11 cellular contexts compared by ENCODE assay signal in the genomic region with DNA sequence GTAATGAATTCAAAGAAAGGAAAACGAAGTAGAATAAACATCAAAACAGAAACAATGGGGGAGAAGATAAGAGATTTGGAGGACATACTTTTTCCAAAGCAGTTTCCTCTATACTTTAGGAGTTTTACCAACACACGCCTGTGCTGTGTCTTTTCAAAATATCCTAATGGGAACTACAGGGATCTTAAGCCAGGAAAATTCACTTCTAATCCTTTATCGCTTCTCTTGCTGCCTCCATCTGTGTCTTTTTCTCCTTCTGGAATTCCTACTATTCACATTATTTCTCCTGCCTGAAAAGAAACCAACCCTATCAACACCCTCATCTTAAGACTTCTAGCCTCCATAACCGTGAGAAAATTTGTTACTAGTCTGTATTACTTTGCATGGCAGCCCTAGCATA. TPM values are rescaled to one million over a fixed set of nuclear protein-coding genes. Genes with fewer than 3 reads are reported as not detected.
A peak's percentile ranks its signal among the peaks of the same experiment; 100 is the strongest.
DNase-seq lines count a peak whose midpoint lies in the region; ATAC-seq and TF ChIP-seq lines count a peak whose summit lies in the region.
"Had no signal": no experiment of that assay in that cellular context is flagged by ENCODE, and none has a peak within 500 bp of the region (broad histone marks: within the 10 kb centered on the region; RNA-seq: fewer than 3 reads in every experiment).

No MANE protein-coding gene starts in this region.

- intact Hi-C loops in PC-3 (cut with micrococcal nuclease): no loop called here

- H3K4me2 ChIP-seq in PC-3 (ENCODE audit: low read length): peak overlapping the region; percentile 3
- no peak overlapping the region for H3K4me2 ChIP-seq in skeletal muscle satellite cell (ENCODE audit: low read length)

- H3K4me1 Mint-ChIP-seq in activated CD8-positive, alpha-beta memory T cell treated with anti-CD3 and anti-CD28 coated beads, Interleukin-2, amount 10 ng/mL, durations not matched to agents 7 days and 5 days: peaks cover 62% of the 10 kb centered on the region
- peaks cover 61 to 70% of the 10 kb centered on the region in 2 donors for H3K4me1 Mint-ChIP-seq in effector memory CD8-positive, alpha-beta T cell (ENCODE audit: low read depth in 2 of 2)

- peak overlapping the region; percentile 88 for H3K27ac Mint-ChIP-seq in activated CD8-positive, alpha-beta memory T cell treated with anti-CD3 and anti-CD28 coated beads, Interleukin-2, amount 10 ng/mL, durations not matched to agents 7 days and 5 days
- peak overlapping the region; percentile 87 to 98 for H3K27ac Mint-ChIP-seq in effector memory CD8-positive, alpha-beta T cell

- H3K9me3 ChIP-seq in PC-3 (ENCODE audit: low read length) (no peaks in the 10 kb centered on the region), skeletal muscle satellite cell (replicated peaks; ENCODE audit: low read length) (no peaks in the 10 kb centered on the region)

- peaks cover 3% of the 10 kb centered on the region for H3F3A ChIP-seq in PC-3 (ENCODE audit: low read length, unreplicated experiment)

- no peaks in the 10 kb centered on the region for H3K9me3 Mint-ChIP-seq in activated CD8-positive, alpha-beta memory T cell treated with anti-CD3 and anti-CD28 coated beads, Interleukin-2, amount 10 ng/mL, durations not matched to agents 7 days and 5 days (ENCODE audit: low read depth)
- H3K9me3 Mint-ChIP-seq in effector memory CD8-positive, alpha-beta T cell: no peaks in the 10 kb centered on the region
- H3K9me3 Mint-ChIP-seq: nephron had no signal

- H3K27me3 ChIP-seq in PC-3 (ENCODE audit: low read length) (no peaks in the 10 kb centered on the region), skeletal muscle satellite cell (ENCODE audit: control insufficient read depth, insufficient read depth, low read length) (no peaks in the 10 kb centered on the region)

- no peak overlapping the region for H3K27ac ChIP-seq in PC-3 (ENCODE audit: low read length)

- TF ChIP-seq CTCF in PC-3 (conservative IDR thresholded peaks at IDR 0.05; ENCODE audit: low read depth, low read length): no peak

- ATAC-seq in activated CD8-positive, alpha-beta memory T cell treated with anti-CD3 and anti-CD28 coated beads, Interleukin-2, amount 10 ng/mL, durations not matched to agents 7 days and 5 days: no peak
- ATAC-seq in PC-3 (no peak), GM19463 (IDR thresholded peaks at IDR 0.05; ENCODE audit: unreplicated experiment) (no peak)
- ATAC-seq in effector memory CD8-positive, alpha-beta T cell (replicated peaks): no peak

- peaks cover 62% of the 10 kb centered on the region for H3K36me3 Mint-ChIP-seq in activated CD8-positive, alpha-beta memory T cell treated with anti-CD3 and anti-CD28 coated beads, Interleukin-2, amount 10 ng/mL, durations not matched to agents 7 days and 5 days
- H3K36me3 Mint-ChIP-seq in effector memory CD8-positive, alpha-beta T cell (ENCODE audit: insufficient read depth): peaks cover 90% of the 10 kb centered on the region

- H3K79me2 ChIP-seq in PC-3 (ENCODE audit: low read length): peaks cover 100% of the 10 kb centered on the region

- POLR2A ChIA-PET in PC-3 (lab: Charles Lee; ENCODE audit: unreplicated experiment): no interaction called here

- H3K27me3 Mint-ChIP-seq in activated CD8-positive, alpha-beta memory T cell treated with anti-CD3 and anti-CD28 coated beads, Interleukin-2, amount 10 ng/mL, durations not matched to agents 7 days and 5 days: no peaks in the 10 kb centered on the region
- H3K27me3 Mint-ChIP-seq in effector memory CD8-positive, alpha-beta T cell: no peaks in the 10 kb centered on the region

- H3K4me3 ChIP-seq in PC-3 (ENCODE audit: low read length) (0 out of 2 replicates have a peak overlapping the region, but pooled peaks have one; percentile 0), skeletal muscle satellite cell (ENCODE audit: low read length) (no peak overlapping the region)

- no peaks in the 10 kb centered on the region for H3K9me2 ChIP-seq in PC-3 (replicated peaks; ENCODE audit: low read length)

- CTCF ChIA-PET in activated CD8-positive, alpha-beta memory T cell treated with anti-CD3 and anti-CD28 coated beads, Interleukin-2, amount 10 ng/mL, durations not matched to agents 7 days and 5 days (lab: Charles Lee): no interaction called here
- CTCF ChIA-PET in PC-3 (lab: Charles Lee): no interaction called here

- BruUV-seq in PC-3 (replicated peaks; lab: Mats Ljungman, UMichigan): no TSS peak

- peak overlapping the region; percentile 98 for H3K4me3 Mint-ChIP-seq in activated CD8-positive, alpha-beta memory T cell treated with anti-CD3 and anti-CD28 coated beads, Interleukin-2, amount 10 ng/mL, durations not matched to agents 7 days and 5 days
- H3K4me3 Mint-ChIP-seq in effector memory CD8-positive, alpha-beta T cell: peak overlapping the region; percentile 86 to 97

- peaks cover 72% of the 10 kb centered on the region for H3K4me1 ChIP-seq in PC-3 (ENCODE audit: insufficient read depth, low read length)
- peaks cover 74% of the 10 kb centered on the region for H3K4me1 ChIP-seq in skeletal muscle satellite cell (ENCODE audit: control insufficient read depth, insufficient read depth, low read length)

- no peak overlapping the region for H2AFZ ChIP-seq in PC-3 (ENCODE audit: low read length)

- H3K36me3 ChIP-seq in PC-3 (ENCODE audit: low read depth, low read length): peaks cover 32% of the 10 kb centered on the region
- H3K36me3 ChIP-seq in skeletal muscle satellite cell (ENCODE audit: insufficient read depth, low read length): peaks cover 28% of the 10 kb centered on the region

- H4K20me1 ChIP-seq in PC-3 (ENCODE audit: low read length): peaks cover 89% of the 10 kb centered on the region

- DNase-seq in activated CD8-positive, alpha-beta memory T cell treated with anti-CD3 and anti-CD28 coated beads, Interleukin-2, amount 10 ng/mL, durations not matched to agents 7 days and 5 days: no peak
- no peak for DNase-seq in activated CD8-positive, alpha-beta memory T cell treated with anti-CD3 and anti-CD28 coated beads, Interleukin-2, amount 50 U/mL, for 48 hours
- DNase-seq in PC-3 (no peak), CD1c-positive myeloid dendritic cell (ENCODE audit: extremely low spot score) (no peak), DMS 273 treated with DMSO at 0.1 percent for 48 hours (lab: John Stamatoyannopoulos, UW) (no peak)
- no peak for DNase-seq in effector memory CD8-positive, alpha-beta T cell
- DNase-seq: NCI-H1092 treated with DMSO at 0.1 percent for 48 hours had no signal

- H3K9ac ChIP-seq in PC-3 (ENCODE audit: low read length) (no peak overlapping the region), skeletal muscle satellite cell (ENCODE audit: low read depth, low read length) (peak overlapping the region; percentile 21)

RNA-seq across cellular contexts. Expression of a gene that starts 6.8 kb away (rescaled TPM):
- total RNA-seq in activated CD8-positive, alpha-beta memory T cell treated with anti-CD3 and anti-CD28 coated beads, Interleukin-2, amount 10 ng/mL, durations not matched to agents 7 days and 5 days: 100 to 1,000 TPM; 446 to 512 TPM
- total RNA-seq in PC-3 (2014; rRNA removed): 417 and 421 TPM in 2 replicates
- total RNA-seq in skeletal muscle satellite cell (2012; rRNA removed): 187 and 212 TPM in 2 replicates

RNA-seq across cellular contexts. Expression of a gene that starts 30.7 kb away (rescaled TPM):
- total RNA-seq in activated CD8-positive, alpha-beta memory T cell treated with anti-CD3 and anti-CD28 coated beads, Interleukin-2, amount 10 ng/mL, durations not matched to agents 7 days and 5 days: under 1 TPM in 1 of 2 experiments, not detected in 1; 0.37 TPM
- not detected in 2 replicates for total RNA-seq in PC-3 (2014; rRNA removed)
- total RNA-seq in skeletal muscle satellite cell (2012; rRNA removed): not detected in 2 replicates
- total RNA-seq: temporal lobe had no signal

RNA-seq across cellular contexts. Expression of a gene that starts 34.7 kb away (rescaled TPM):
- 1 to 10 TPM; 1.9 to 2.7 TPM for total RNA-seq in activated CD8-positive, alpha-beta memory T cell treated with anti-CD3 and anti-CD28 coated beads, Interleukin-2, amount 10 ng/mL, durations not matched to agents 7 days and 5 days
- total RNA-seq in PC-3 (2014; rRNA removed): 7.0 and 9.4 TPM in 2 replicates
- total RNA-seq in skeletal muscle satellite cell (2012; rRNA removed): 2.8 and 3.5 TPM in 2 replicates
